ENCODE assay signal across 10 cellular contexts in genomic region chr6:95280690-95281273, GRCh38.
A peak's percentile ranks its signal among the peaks of the same experiment; 100 is the strongest.
DNase-seq lines count a peak whose midpoint lies in the region; ATAC-seq, FAIRE-seq and TF ChIP-seq lines count a peak whose summit lies in the region.
"Had no signal": no experiment of that assay in that cellular context is flagged by ENCODE, and none has a peak within 500 bp of the region (broad histone marks: within the 10 kb centered on the region; RNA-seq: fewer than 3 reads in every experiment).

No MANE protein-coding gene starts in this region.

- no peak overlapping the region for H2AFZ ChIP-seq in K562 (ENCODE audit: low read depth, low read length)

- H3K4me3 Mint-ChIP-seq in progenitor cell of endocrine pancreas (ENCODE audit: low read depth): no peak overlapping the region

- DNase-seq in H4 (ENCODE audit: low spot score): peak; percentile 9
- peak; percentile 29 for DNase-seq in NCI-H345 (lab: John Stamatoyannopoulos, UW)
- DNase-seq in K562 (ENCODE audit: extremely low read depth in 1 of 4, low spot score in 3 of 4): peak; percentile 2 to 28 (median 6)
- no peak for DNase-seq in progenitor cell of endocrine pancreas (ENCODE audit: low spot score, unreplicated experiment)
- DNase-seq in effector CD8-positive, alpha-beta T cell (lab: John Stamatoyannopoulos, UW): no peak
- no peak for DNase-seq in stimulated activated CD4-positive, alpha-beta T cell treated with anti-CD3 and anti-CD28 coated beads, Interleukin-4, amount 100 ng/mL, for 1 hour
- no peak for DNase-seq in SIG-M5 (lab: John Stamatoyannopoulos, UW)
- no peak for DNase-seq in stimulated activated naive CD8-positive, alpha-beta T cell treated with anti-CD3 and anti-CD28 coated beads, Interleukin-15, Interleukin-2, amounts not matched to agents 100 U/mL and 50 U/mL, for 24 hours
- DNase-seq: activated CD4-positive, CD25-positive, alpha-beta regulatory T cell treated with anti-CD3 and anti-CD28 coated beads, Interleukin-2, amount 50 U/mL, for 72 hours had no signal

- TF ChIP-seq POLR2A in K562 (conservative IDR thresholded peaks at IDR 0.05): no peak

- H3K36me3 Mint-ChIP-seq in progenitor cell of endocrine pancreas (ENCODE audit: insufficient read depth): no peaks in the 10 kb centered on the region

- peak in 1 of 2 experiments; percentile 25; a peak in 1 of 4 replicates for TF ChIP-seq RAD21 in K562 (CRISPR knock-in tag; conservative IDR thresholded peaks at IDR 0.05 in 1 of 2, IDR thresholded peaks at IDR 0.05 in 1 of 2)

- no peak overlapping the region for H3K9ac ChIP-seq in K562 (ENCODE audit: insufficient read depth in 1 of 2, low read depth in 2 of 2, low read length in 2 of 2)

- H3K27ac ChIP-seq in K562 (ENCODE audit: extremely low read depth, low read depth, low read length): no peak overlapping the region

- in situ Hi-C loops in K562 (cut with MboI): no loop called here

- H3K27me3 Mint-ChIP-seq in progenitor cell of endocrine pancreas: no peaks in the 10 kb centered on the region

- POLR2A ChIA-PET in K562 (lab: Yijun Ruan, JAX): no interaction called here

- TF ChIP-seq EP300 in K562 (IDR thresholded peaks at IDR 0.05; ENCODE audit: low read length): no peak

- no peak overlapping the region for H3K27ac Mint-ChIP-seq in progenitor cell of endocrine pancreas

- intact Hi-C loops in K562 (cut with micrococcal nuclease): no loop called here

- no peak overlapping the region for H3K4me3 ChIP-seq in K562

- no TSS peak for BruUV-seq in K562 (replicated peaks; lab: Mats Ljungman, UMichigan)

- H3K9me3 Mint-ChIP-seq in progenitor cell of endocrine pancreas (ENCODE audit: low read depth): no peaks in the 10 kb centered on the region

- H3K4me1 Mint-ChIP-seq in progenitor cell of endocrine pancreas (ENCODE audit: low read depth): peaks cover 2% of the 10 kb centered on the region

- H3K79me2 ChIP-seq in K562 (ENCODE audit: control insufficient read depth, insufficient read depth, low read length): no peaks in the 10 kb centered on the region

- no peaks in the 10 kb centered on the region for H3K4me1 ChIP-seq in K562 (replicated peaks in 1 of 2; ENCODE audit: control insufficient read depth in 2 of 2, insufficient read depth in 2 of 2, low read length in 2 of 2)

- CTCF ChIA-PET in K562 (lab: Yijun Ruan, JAX; ENCODE audit: low intra/inter-chr PET ratio): interaction anchor here (0.6 kb wide), 1 partner anchor 416 kb away, joined by 4 read pairs; no protein-coding TSS in a partner anchor

- no peaks in the 10 kb centered on the region for H3K9me3 ChIP-seq in K562 (replicated peaks; ENCODE audit: control insufficient read depth, insufficient read depth, low read depth, low read length)

- no peak for ATAC-seq in K562
- ATAC-seq in stimulated activated naive CD8-positive, alpha-beta T cell treated with anti-CD3 and anti-CD28 coated beads, Interleukin-15, Interleukin-2, amounts not matched to agents 100 U/mL and 50 U/mL, for 24 hours: no peak

- TF ChIP-seq CTCF in K562 (IDR thresholded peaks at IDR 0.05 in 2 of 3, conservative IDR thresholded peaks at IDR 0.05 in 1 of 3; ENCODE audit: insufficient read depth in 2 of 3, low read depth in 1 of 3, low read length in 3 of 3): peak in 2 of 3 experiments; percentile 17 to 22; a peak in 1 of 6 replicates
- TF ChIP-seq CTCF in progenitor cell of endocrine pancreas (IDR thresholded peaks at IDR 0.05; ENCODE audit: unreplicated experiment): peak; percentile 66

- no peaks in the 10 kb centered on the region for H3K9me1 ChIP-seq in K562 (ENCODE audit: control insufficient read depth, insufficient read depth, low read length)

- no peaks in the 10 kb centered on the region for H3K27me3 ChIP-seq in K562 (ENCODE audit: control insufficient read depth in 2 of 2, insufficient read depth in 2 of 2, low read length in 2 of 2)

- H3K36me3 ChIP-seq in K562 (ENCODE audit: control insufficient read depth, insufficient read depth, low read length): no peaks in the 10 kb centered on the region

- no peaks in the 10 kb centered on the region for H4K20me1 ChIP-seq in K562 (replicated peaks; ENCODE audit: control insufficient read depth, insufficient read depth, low read length)

- 3% methylated on average over 4 of the region's 4 CpGs for WGBS in K562 (ENCODE audit: insufficient coverage, low coverage, missing lambda C conversion rate)

- FAIRE-seq in K562 (lab: Jason Lieb, UNC): no peak
- FAIRE-seq: GM18507 had no signal

- no peak overlapping the region for H3K4me2 ChIP-seq in K562 (ENCODE audit: insufficient read depth, low read length)

TF ChIP-seq in K562, 482 proteins besides CTCF, POLR2A, EP300 and RAD21 (continues in another document):
- TF ChIP-seq TEAD4 (IDR thresholded peaks at IDR 0.05; ENCODE audit: low read length): no peak
- TF ChIP-seq TEAD4 (CRISPR knock-in tag; IDR thresholded peaks at IDR 0.05; ENCODE audit: borderline replicate concordance): no peak
- TF ChIP-seq RBM34 (IDR thresholded peaks at IDR 0.05; ENCODE audit: borderline replicate concordance, insufficient read depth, low read length): no peak
- no peak for TF ChIP-seq ZNF507 (tag; conservative IDR thresholded peaks at IDR 0.05)
- TF ChIP-seq ZNF609 (CRISPR knock-in tag; IDR thresholded peaks at IDR 0.05; ENCODE audit: borderline replicate concordance): no peak
- TF ChIP-seq ATF7 (IDR thresholded peaks at IDR 0.05): no peak
- no peak for TF ChIP-seq NR3C1 (CRISPR knock-in tag; IDR thresholded peaks at IDR 0.05)
- TF ChIP-seq USF2 (CRISPR knock-in tag; IDR thresholded peaks at IDR 0.05): no peak
- no peak for TF ChIP-seq ZNF253 (CRISPR knock-in tag; conservative IDR thresholded peaks at IDR 0.05)
- TF ChIP-seq E2F4 (CRISPR knock-in tag; IDR thresholded peaks at IDR 0.05; ENCODE audit: low read depth): no peak
- no peak for TF ChIP-seq MITF (IDR thresholded peaks at IDR 0.05)
- TF ChIP-seq CHCHD3 (CRISPR knock-in tag; IDR thresholded peaks at IDR 0.05): no peak

Comparison
In these comparisons a context has a peak if more than half of its experiments do, and no peak if none do; other contexts are left out.
1. DNase-seq: peak in H4 (single experiment), NCI-H345 (single experiment) and K562 (4 of 4); none in progenitor cell of endocrine pancreas (single experiment), effector CD8-positive, alpha-beta T cell (single experiment), stimulated activated CD4-positive, alpha-beta T cell treated with anti-CD3 and anti-CD28 coated beads, Interleukin-4, amount 100 ng/mL, for 1 hour (single experiment), SIG-M5 (single experiment) and stimulated activated naive CD8-positive, alpha-beta T cell treated with anti-CD3 and anti-CD28 coated beads, Interleukin-15, Interleukin-2, amounts not matched to agents 100 U/mL and 50 U/mL, for 24 hours (single experiment).